In the genomic region with DNA sequence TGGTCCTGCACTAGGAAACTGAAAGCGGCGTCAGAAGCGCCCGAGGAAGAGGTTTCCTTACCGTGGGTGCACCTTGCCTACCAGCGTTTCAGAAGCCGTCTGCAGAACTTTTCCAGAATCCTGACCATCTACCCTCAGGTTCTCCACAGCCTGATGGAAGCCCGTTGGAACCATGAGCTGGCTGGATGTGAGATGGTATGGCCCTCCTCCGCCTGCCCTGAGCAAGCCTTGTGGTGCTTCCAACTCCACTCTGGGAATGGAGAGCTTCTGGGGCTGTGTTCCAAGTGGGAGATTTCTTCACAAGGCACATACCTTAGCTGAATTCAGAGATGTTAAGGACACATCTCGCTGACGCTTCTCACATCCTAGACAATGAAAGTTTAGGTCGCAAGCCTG, we compare ENCODE assay signal across 19 cellular contexts.
"Had no signal": no experiment of that assay in that cellular context is flagged by ENCODE, and none has a peak within 500 bp of the region (broad histone marks: within the 10 kb centered on the region; RNA-seq: fewer than 3 reads in every experiment).

No MANE protein-coding gene starts in this region.

- H3K27ac Mint-ChIP-seq: activated B cell treated with CpG ODN at 0.5 μM for 24 hours; activated CD4-positive, alpha-beta memory T cell treated with anti-CD3 and anti-CD28 coated beads, Interleukin-2, amount 10 ng/mL, durations not matched to agents 7 days and 5 days; activated T-helper 2 cell treated with anti-CD3 and anti-CD28 coated beads, Interferon-gamma antibody, Interleukin-2, Interleukin-4, amounts not matched to agents 10 μg/mL and 5 μg/mL and 100 μg/mL, durations not matched to agents 14 hours and 24 hours and 36 hours; T-cell had no signal

- H3K36me3 ChIP-seq: ovary had no signal

- H3K27ac ChIP-seq: dorsolateral prefrontal cortex, gastrocnemius medialis, transverse colon had no signal

- H3K4me1 Mint-ChIP-seq: activated B cell treated with CpG ODN at 0.5 μM for 24 hours; activated CD4-positive, alpha-beta memory T cell treated with anti-CD3 and anti-CD28 coated beads, Interleukin-2, amount 10 ng/mL, durations not matched to agents 7 days and 5 days; activated CD8-positive, alpha-beta memory T cell treated with anti-CD3 and anti-CD28 coated beads, Interleukin-2, amount 10 ng/mL, durations not matched to agents 7 days and 5 days; activated naive CD4-positive, alpha-beta T cell treated with anti-CD3 and anti-CD28 coated beads, Interleukin-2, amount 50 U/mL, for 24 hours; natural killer cell had no signal

- H3K27me3 Mint-ChIP-seq: activated B cell treated with CpG ODN at 0.5 μM for 24 hours; activated CD4-positive, alpha-beta memory T cell treated with anti-CD3 and anti-CD28 coated beads, Interleukin-2, amount 10 ng/mL, durations not matched to agents 7 days and 5 days; activated CD8-positive, alpha-beta memory T cell treated with anti-CD3 and anti-CD28 coated beads, Interleukin-2, amount 10 ng/mL, durations not matched to agents 7 days and 5 days; activated naive CD4-positive, alpha-beta T cell treated with anti-CD3 and anti-CD28 coated beads, Interleukin-2, amount 50 U/mL, for 24 hours; T-cell had no signal

- H3K9me3 ChIP-seq: adrenal gland, gastrocnemius medialis, ovary, SK-N-SH, transverse colon had no signal

- H3K4me1 ChIP-seq: adrenal gland, gastrocnemius medialis, transverse colon had no signal

- DNase-seq: activated B cell treated with CpG ODN at 0.5 μM for 24 hours; activated CD4-positive, alpha-beta memory T cell treated with anti-CD3 and anti-CD28 coated beads, Interleukin-2, amount 10 ng/mL, durations not matched to agents 7 days and 5 days; activated CD4-positive, alpha-beta T cell treated with anti-CD3 and anti-CD28 coated beads for 4 hours; activated CD8-positive, alpha-beta memory T cell treated with anti-CD3 and anti-CD28 coated beads, Interleukin-2, amount 10 ng/mL, durations not matched to agents 7 days and 5 days; gastrocnemius medialis; head of caudate nucleus; kidney glomerular epithelial cell; natural killer cell; SHP77 treated with DMSO at 0.1 percent for 48 hours; SK-N-SH; stimulated activated CD4-positive, alpha-beta T cell treated with anti-CD3 and anti-CD28 coated beads, Interleukin-2, amount 100 ng/mL, for 24 hours; stimulated activated naive CD8-positive, alpha-beta T cell treated with anti-CD3 and anti-CD28 coated beads, Interleukin-15, Interleukin-2, amounts not matched to agents 100 U/mL and 50 U/mL, for 24 hours; T-cell; transverse colon had no signal

- ATAC-seq: activated CD8-positive, alpha-beta memory T cell treated with anti-CD3 and anti-CD28 coated beads, Interleukin-2, amount 10 ng/mL, durations not matched to agents 7 days and 5 days had no signal

- H3K4me3 Mint-ChIP-seq: activated B cell treated with CpG ODN at 0.5 μM for 24 hours; activated CD4-positive, alpha-beta memory T cell treated with anti-CD3 and anti-CD28 coated beads, Interleukin-2, amount 10 ng/mL, durations not matched to agents 7 days and 5 days; activated CD8-positive, alpha-beta memory T cell treated with anti-CD3 and anti-CD28 coated beads, Interleukin-2, amount 10 ng/mL, durations not matched to agents 7 days and 5 days; activated naive CD4-positive, alpha-beta T cell treated with anti-CD3 and anti-CD28 coated beads, Interleukin-2, amount 50 U/mL, for 24 hours; natural killer cell; T-cell had no signal

- H3K4me3 ChIP-seq: adrenal gland, dorsolateral prefrontal cortex, gastrocnemius medialis, ovary, transverse colon had no signal

- H3K9me3 Mint-ChIP-seq: activated B cell treated with CpG ODN at 0.5 μM for 24 hours; activated CD4-positive, alpha-beta memory T cell treated with anti-CD3 and anti-CD28 coated beads, Interleukin-2, amount 10 ng/mL, durations not matched to agents 7 days and 5 days; activated naive CD4-positive, alpha-beta T cell treated with anti-CD3 and anti-CD28 coated beads, Interleukin-2, amount 50 U/mL, for 24 hours; activated T-helper 2 cell treated with anti-CD3 and anti-CD28 coated beads, Interferon-gamma antibody, Interleukin-2, Interleukin-4, amounts not matched to agents 10 μg/mL and 5 μg/mL and 100 μg/mL, durations not matched to agents 14 hours and 24 hours and 36 hours; natural killer cell; T-cell had no signal

- H3K27me3 ChIP-seq: adrenal gland, dorsolateral prefrontal cortex, gastrocnemius medialis, ovary, transverse colon had no signal
